Comparison of ENCODE assay signal across 27 cellular contexts in genomic region chr10:126157127-126157526, GRCh38.
DNase-seq lines count a peak whose midpoint lies in the region; ATAC-seq, FAIRE-seq and TF ChIP-seq lines count a peak whose summit lies in the region.
"Had no signal": no experiment of that assay in that cellular context is flagged by ENCODE, and none has a peak within 500 bp of the region (broad histone marks: within the 10 kb centered on the region; RNA-seq: fewer than 3 reads in every experiment).

No MANE protein-coding gene starts in this region.

- no peak overlapping the region for H3K4ac ChIP-seq in mesendoderm (ENCODE audit: low read depth, low read length)

- DNase-seq in choroid plexus epithelial cell (ENCODE audit: low read depth) (peak; percentile 22), mesendoderm (peak; percentile 62), NCI-H2196 (lab: John Stamatoyannopoulos, UW; ENCODE audit: unreplicated experiment) (no peak), GM19239 (ENCODE audit: insufficient read length, low spot score) (no peak)
- DNase-seq in stimulated activated effector memory CD8-positive, alpha-beta T cell treated with anti-CD3 and anti-CD28 coated beads, Interleukin-12 subunit alpha, Interleukin-12 subunit beta, amount 100 ng/mL, for 72 hours (ENCODE audit: low spot score in 2 of 2) = no peak
- DNase-seq: CD4-positive, CD25-positive, alpha-beta regulatory T cell; H7; HFFc6; NCI-H1092; NCI-H1417 treated with DMSO at 0.1 percent for 48 hours; NCI-H1694 treated with DMSO at 0.1 percent for 48 hours; NCI-H2171 treated with DMSO at 0.1 percent for 48 hours; NCI-H446; NCI-H524 treated with DMSO at 0.1 percent for 48 hours; NCI-H774; SIG-M5; SW 1271 had no signal

- no peak overlapping the region for H3K9ac ChIP-seq in mesendoderm (ENCODE audit: low read length)
- H3K9ac ChIP-seq: BLaER1, KMS-11 had no signal

- no peak overlapping the region for H2BK120ac ChIP-seq in mesendoderm (ENCODE audit: low read depth, low read length)

- H2AK5ac ChIP-seq in mesendoderm (ENCODE audit: low read length) = no peak overlapping the region

- H3K18ac ChIP-seq in mesendoderm (ENCODE audit: low read length) = no peak overlapping the region

- H3K4me2 ChIP-seq in mesendoderm (ENCODE audit: low read length) = no peak overlapping the region
- H3K4me2 ChIP-seq: BLaER1, KMS-11 had no signal

- H3K4me3 Mint-ChIP-seq in stimulated activated effector memory CD8-positive, alpha-beta T cell treated with anti-CD3 and anti-CD28 coated beads, Interleukin-12 subunit alpha, Interleukin-12 subunit beta, amount 100 ng/mL, for 72 hours = no peak overlapping the region
- H3K4me3 Mint-ChIP-seq: HFFc6, IgD-negative memory B cell had no signal

- FAIRE-seq in GM19239 (lab: Jason Lieb, UNC) = no peak
- FAIRE-seq: A204.1, D721Med, GM18507, RCC 7860 had no signal

- H3K27me3 ChIP-seq in mesendoderm (ENCODE audit: insufficient read depth, low read length, poor library complexity) = no peaks in the 10 kb centered on the region
- H3K27me3 ChIP-seq: BLaER1 had no signal

- H3K9me3 Mint-ChIP-seq in stimulated activated effector memory CD8-positive, alpha-beta T cell treated with anti-CD3 and anti-CD28 coated beads, Interleukin-12 subunit alpha, Interleukin-12 subunit beta, amount 100 ng/mL, for 72 hours = peaks cover 4% of the 10 kb centered on the region
- H3K9me3 Mint-ChIP-seq: HFFc6 had no signal

- H3K23ac ChIP-seq in mesendoderm (ENCODE audit: low read length) = no peak overlapping the region

- CTCF ChIA-PET in HEK293 (lab: Yijun Ruan, JAX) = interaction anchor here (0.6 kb wide), 3 partner anchors 18 to 1421 kb away, joined by 3 read pairs; no protein-coding TSS in a partner anchor

- no peaks in the 10 kb centered on the region for H3K79me1 ChIP-seq in mesendoderm (ENCODE audit: low read length)

- ATAC-seq in stimulated activated effector memory CD8-positive, alpha-beta T cell treated with anti-CD3 and anti-CD28 coated beads, Interleukin-12 subunit alpha, Interleukin-12 subunit beta, amount 100 ng/mL, for 72 hours = no peak
- ATAC-seq in HG02938 (IDR thresholded peaks at IDR 0.05; ENCODE audit: unreplicated experiment) = no peak

- H4K8ac ChIP-seq in mesendoderm (ENCODE audit: low read depth, low read length) = no peak overlapping the region

- peak overlapping the region; percentile 39 for H3K27ac Mint-ChIP-seq in stimulated activated effector memory CD8-positive, alpha-beta T cell treated with anti-CD3 and anti-CD28 coated beads, Interleukin-12 subunit alpha, Interleukin-12 subunit beta, amount 100 ng/mL, for 72 hours
- H3K27ac Mint-ChIP-seq: HFFc6, IgD-negative memory B cell had no signal

- peaks cover 6% of the 10 kb centered on the region for H3K36me3 Mint-ChIP-seq in stimulated activated effector memory CD8-positive, alpha-beta T cell treated with anti-CD3 and anti-CD28 coated beads, Interleukin-12 subunit alpha, Interleukin-12 subunit beta, amount 100 ng/mL, for 72 hours
- H3K36me3 Mint-ChIP-seq: CD4-positive, CD25-positive, alpha-beta regulatory T cell; IgD-negative memory B cell had no signal

- peak overlapping the region; percentile 40 for H3K56ac ChIP-seq in mesendoderm (ENCODE audit: low read length)

- H3K9me3 ChIP-seq in HEK293 (ENCODE audit: control insufficient read depth, insufficient read depth, low read depth, low read length) = no peaks in the 10 kb centered on the region
- H3K9me3 ChIP-seq: BLaER1 had no signal

- no peak overlapping the region for H4K5ac ChIP-seq in mesendoderm (ENCODE audit: low read length)

- H3K4me3 ChIP-seq in HEK293 (ENCODE audit: low read depth, low read length) = no peak overlapping the region
- no peak overlapping the region for H3K4me3 ChIP-seq in choroid plexus epithelial cell (ENCODE audit: low read depth, low read length)
- no peak overlapping the region for H3K4me3 ChIP-seq in mesendoderm (ENCODE audit: low read length)
- H3K4me3 ChIP-seq: BLaER1 had no signal

- POLR2A ChIA-PET in HEK293 (lab: Yijun Ruan, JAX) = no interaction called here

- no peaks in the 10 kb centered on the region for H3K36me3 ChIP-seq in HEK293 (ENCODE audit: control insufficient read depth in 2 of 2, insufficient read depth in 1 of 2, low read length in 2 of 2)
- H3K36me3 ChIP-seq in mesendoderm (ENCODE audit: control insufficient read depth, insufficient read depth, low read length) = no peaks in the 10 kb centered on the region
- H3K36me3 ChIP-seq: BLaER1 had no signal

- H3K4me1 ChIP-seq in HEK293 (ENCODE audit: control insufficient read depth, insufficient read depth, low read length) = no peaks in the 10 kb centered on the region
- H3K4me1 ChIP-seq in mesendoderm (ENCODE audit: control insufficient read depth, low read depth, low read length) = peaks cover 15% of the 10 kb centered on the region

- TF ChIP-seq CTCF in HEK293 (tag by site-specific recombination; IDR thresholded peaks at IDR 0.05) (no peak), choroid plexus epithelial cell (conservative IDR thresholded peaks at IDR 0.05; ENCODE audit: low read depth, low read length) (no peak)

- no CpG with 5 or more reads among the region's 4 CpGs for WGBS in mesendoderm (ENCODE audit: extremely low coverage, insufficient coverage, low lambda C conversion rate)

- H3K27ac ChIP-seq in HEK293 (ENCODE audit: extremely low read depth, low read depth, low read length) = no peak overlapping the region
- no peak overlapping the region for H3K27ac ChIP-seq in mesendoderm (ENCODE audit: low read depth, low read length)
- H3K27ac ChIP-seq: BLaER1, KMS-11, SK-N-MC had no signal

- H3K79me2 ChIP-seq in mesendoderm (ENCODE audit: control insufficient read depth, insufficient read depth, low read length) = no peaks in the 10 kb centered on the region

- H2BK15ac ChIP-seq in mesendoderm (replicated peaks; ENCODE audit: low read depth) = no peak overlapping the region

- peaks cover 34% of the 10 kb centered on the region for H3K4me1 Mint-ChIP-seq in stimulated activated effector memory CD8-positive, alpha-beta T cell treated with anti-CD3 and anti-CD28 coated beads, Interleukin-12 subunit alpha, Interleukin-12 subunit beta, amount 100 ng/mL, for 72 hours

- H2BK5ac ChIP-seq in mesendoderm (ENCODE audit: low read length) = no peak overlapping the region

TF ChIP-seq in HEK293, 187 proteins besides CTCF, POLR2A, EP300 and RAD21:
- TF ChIP-seq SCRT2 (tag by site-specific recombination; IDR thresholded peaks at IDR 0.05) = peak; percentile 44; the same call in 1 of the 2 replicates
- no peak for TF ChIP-seq ZNF677 (tag by site-specific recombination; IDR thresholded peaks at IDR 0.05)
- peak; percentile 62; the same call in 1 of the 2 replicates for TF ChIP-seq SCRT1 (tag by site-specific recombination; IDR thresholded peaks at IDR 0.05; ENCODE audit: borderline replicate concordance)
- TF ChIP-seq ZNF184 (tag by site-specific recombination; IDR thresholded peaks at IDR 0.05) = no peak
TF ChIP-seq in HEK293: peak in this region for 2.

Comparison
In these comparisons a context has a peak if more than half of its experiments do, and no peak if none do; other contexts are left out.
1. DNase-seq: peak in choroid plexus epithelial cell (single experiment) and mesendoderm (single experiment); none in stimulated activated effector memory CD8-positive, alpha-beta T cell treated with anti-CD3 and anti-CD28 coated beads, Interleukin-12 subunit alpha, Interleukin-12 subunit beta, amount 100 ng/mL, for 72 hours (0 of 2), NCI-H2196 (single experiment) and GM19239 (single experiment).